Comparison of ENCODE assay signal across 13 cellular contexts in the genomic region with DNA sequence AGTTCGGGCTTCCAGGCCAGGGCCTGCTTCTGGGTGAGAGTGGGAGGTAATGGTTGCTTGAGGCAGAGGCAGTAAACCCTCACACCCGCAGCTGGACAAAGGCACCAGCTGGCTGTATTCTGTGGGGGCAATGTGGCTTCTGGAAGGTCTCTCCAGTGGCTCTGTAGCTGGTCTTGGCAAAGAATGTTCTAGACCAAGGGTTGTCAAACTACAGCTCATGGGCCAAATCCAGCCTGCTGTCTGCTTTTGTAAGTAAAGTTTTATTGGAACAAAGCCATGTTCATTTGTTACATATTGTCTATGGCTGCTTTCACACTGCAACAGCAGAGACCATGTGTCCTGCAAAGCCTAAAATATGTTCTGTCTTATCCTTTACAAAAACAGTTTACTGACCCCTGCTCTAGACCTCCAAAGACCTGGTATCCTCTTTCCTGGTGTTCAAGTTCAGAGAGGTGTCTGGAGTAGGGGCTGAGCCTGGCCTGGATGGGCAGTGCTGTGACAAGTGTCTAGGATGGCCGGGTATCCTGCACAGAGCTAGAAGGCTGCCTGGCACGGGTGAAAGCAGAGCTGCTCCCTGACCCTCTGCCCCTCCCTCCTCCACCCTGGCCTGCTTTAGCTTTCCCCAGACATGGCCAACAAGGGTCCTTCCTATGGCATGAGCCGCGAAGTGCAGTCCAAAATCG. TPM values are rescaled to one million over a fixed set of nuclear protein-coding genes. Genes with fewer than 3 reads are reported as not detected.
DNase-seq lines count a peak whose midpoint lies in the region; ATAC-seq, FAIRE-seq and TF ChIP-seq lines count a peak whose summit lies in the region.
"Had no signal": no experiment of that assay in that cellular context is flagged by ENCODE, and none has a peak within 500 bp of the region (broad histone marks: within the 10 kb centered on the region; RNA-seq: fewer than 3 reads in every experiment).

No MANE protein-coding gene starts in this region.

- H3K4me3 ChIP-seq in AG09309 (ENCODE audit: control insufficient read depth, low read depth, low read length) (peak overlapping the region; percentile 63), WI38 (ENCODE audit: low read depth, low read length) (peak overlapping the region; percentile 92), psoas muscle (peak overlapping the region; percentile 58)

- H3K9me3 ChIP-seq in psoas muscle, result no peaks in the 10 kb centered on the region

- WGBS in psoas muscle, 3 donors, result 69 to 75% (median 72%) methylated on average over 7 of the region's 7 CpGs

- no peak for DNase-seq in AG09309 (ENCODE audit: low read depth)
- peak; percentile 21 for DNase-seq in left ventricle myocardium superior
- no peak for DNase-seq in psoas muscle
- DNase-seq in GM12891 (ENCODE audit: insufficient read length, low spot score), result no peak
- no peak for DNase-seq in activated CD8-positive, alpha-beta memory T cell treated with anti-CD3 and anti-CD28 coated beads, Interleukin-2, amount 50 U/mL, for 4 hours
- no peak for DNase-seq in midbrain (lab: John Stamatoyannopoulos, UW)
- DNase-seq: activated gamma-delta T cell, NCI-H1930, PC-3, small intestine had no signal

- ATAC-seq in left ventricle myocardium superior (no peak), psoas muscle (no peak), HG02763 (IDR thresholded peaks at IDR 0.05; ENCODE audit: unreplicated experiment) (no peak)
- ATAC-seq: PC-3 had no signal

- H3K27ac ChIP-seq in psoas muscle, result peak overlapping the region; percentile 25

- intact Hi-C loops in left ventricle myocardium superior (cut with micrococcal nuclease) (no loop called here), psoas muscle (cut with DNase I) (no loop called here)

- TF ChIP-seq CTCF in AG09309 (IDR thresholded peaks at IDR 0.05; ENCODE audit: control insufficient read depth, insufficient read depth, low read depth, low read length, missing control alignments) (no peak), WI38 (IDR thresholded peaks at IDR 0.05; ENCODE audit: low read depth, low read length) (no peak), psoas muscle (IDR thresholded peaks at IDR 0.05) (no peak)

- no peaks in the 10 kb centered on the region for H3K4me1 ChIP-seq in psoas muscle

- no peaks in the 10 kb centered on the region for H3K27me3 ChIP-seq in psoas muscle (ENCODE audit: insufficient read depth in 3 of 3, low read length in 2 of 3)

- TF ChIP-seq POLR2A in GM12891 (IDR thresholded peaks at IDR 0.05; ENCODE audit: low read depth, low read length), result no peak

- peaks cover 0 to 21% of the 10 kb centered on the region in 2 donors for H3K36me3 ChIP-seq in psoas muscle (ENCODE audit: insufficient read depth in 1 of 2, low read depth in 1 of 2)

- FAIRE-seq in GM12891 (lab: Jason Lieb, UNC), result no peak
- FAIRE-seq: endothelial cell of umbilical vein, small intestine had no signal

TF ChIP-seq in GM12891, 5 proteins besides CTCF, POLR2A, EP300 and RAD21:
- TF ChIP-seq TAF1 (IDR thresholded peaks at IDR 0.05; ENCODE audit: low read depth, low read length) (no peak), SPI1 (IDR thresholded peaks at IDR 0.05; ENCODE audit: low read depth, low read length) (no peak), POU2F2 (IDR thresholded peaks at IDR 0.05; ENCODE audit: low read depth, low read length) (no peak), PAX5 (IDR thresholded peaks at IDR 0.05; ENCODE audit: insufficient read depth, low read length, severe bottlenecking) (no peak), POLR2AphosphoS5 (IDR thresholded peaks at IDR 0.05; ENCODE audit: low read depth, low read length) (no peak)

RNA-seq across cellular contexts. Expression of a gene that starts 3.4 kb away (rescaled TPM):
- 69.5 TPM for total RNA-seq in left ventricle myocardium superior
- 10 to 100 TPM; 36.2 to 73.0 (median 51.7) TPM for total RNA-seq in psoas muscle
- polyA plus RNA-seq in psoas muscle, result 100 to 1,000 TPM in 2 of 3 donors, 10 to 100 TPM in 1; 86.5 to 140 (median 117) TPM
- polyA plus RNA-seq in GM12891 (2012; ENCODE audit: low read depth, missing spikeins), result 2.8 TPM

RNA-seq across cellular contexts. Expression of a gene that starts 24.0 kb away (rescaled TPM):
- total RNA-seq in left ventricle myocardium superior, result 20.4 TPM
- total RNA-seq in psoas muscle, result 10 to 100 TPM; 12.6 to 22.8 (median 19.9) TPM
- polyA plus RNA-seq in psoas muscle, result 10 to 100 TPM in 1 of 3 donors, 1 to 10 TPM in 2; 7.1 to 10.5 (median 7.3) TPM
- 11.1 TPM for polyA plus RNA-seq in GM12891 (2012; ENCODE audit: low read depth, missing spikeins)

RNA-seq across cellular contexts. Expression of a gene that starts 29.3 kb away (rescaled TPM):
- total RNA-seq in left ventricle myocardium superior (21.7 TPM), psoas muscle (10 to 100 TPM; 15.8 to 23.6 (median 20.8) TPM)
- polyA plus RNA-seq in psoas muscle, result 10 to 100 TPM in 2 of 3 donors, 1 to 10 TPM in 1; 9.9 to 17.5 (median 13.4) TPM
- 30.6 TPM for polyA plus RNA-seq in GM12891 (2012; ENCODE audit: low read depth, missing spikeins)

RNA-seq across cellular contexts. Expression of a gene that starts 29.9 kb away (rescaled TPM):
- total RNA-seq in left ventricle myocardium superior, result 25.2 TPM
- 10 to 100 TPM; 31.0 to 39.4 (median 34.7) TPM for total RNA-seq in psoas muscle
- polyA plus RNA-seq in psoas muscle, result 10 to 100 TPM; 12.4 to 19.7 (median 16.8) TPM
- 7.1 TPM for polyA plus RNA-seq in GM12891 (2012; ENCODE audit: low read depth, missing spikeins)

RNA-seq across cellular contexts. Expression of a gene that starts 58.4 kb away (rescaled TPM):
- total RNA-seq in left ventricle myocardium superior, result 51.4 TPM
- total RNA-seq in psoas muscle, result 10 to 100 TPM; 30.8 to 46.3 (median 35.7) TPM
- polyA plus RNA-seq in psoas muscle, result 10 to 100 TPM; 13.0 to 25.4 (median 17.4) TPM
- polyA plus RNA-seq in GM12891 (2012; ENCODE audit: low read depth, missing spikeins), result 9.2 TPM
